In genomic region chr2:148022882-148023281, GRCh38 we compare ENCODE assay signal across 11 cellular contexts. TPM values are rescaled to one million over a fixed set of nuclear protein-coding genes. Genes with fewer than 3 reads are reported as not detected.
DNase-seq lines count a peak whose midpoint lies in the region; ATAC-seq and TF ChIP-seq lines count a peak whose summit lies in the region.
"Had no signal": no experiment of that assay in that cellular context is flagged by ENCODE, and none has a peak within 500 bp of the region (broad histone marks: within the 10 kb centered on the region; RNA-seq: fewer than 3 reads in every experiment).

No MANE protein-coding gene starts in this region.

- peaks cover 27% of the 10 kb centered on the region for H3K4me1 ChIP-seq in ACC112 (ENCODE audit: control insufficient read depth, insufficient read depth, low read length, unreplicated experiment)
- peaks cover 21% of the 10 kb centered on the region for H3K4me1 ChIP-seq in GM23338 (ENCODE audit: insufficient read depth)
- H3K4me1 ChIP-seq in gastroesophageal sphincter = peaks cover 3 to 58% (median 4%) of the 10 kb centered on the region in 3 donors

- H3K27me3 Mint-ChIP-seq in GM23338 (ENCODE audit: insufficient read depth, low read depth, poor library complexity) = peaks cover 4% of the 10 kb centered on the region
- no peaks in the 10 kb centered on the region for H3K27me3 Mint-ChIP-seq in activated naive CD8-positive, alpha-beta T cell treated with anti-CD3 and anti-CD28 coated beads for 36 hours
- H3K27me3 Mint-ChIP-seq in memory B cell = no peaks in the 10 kb centered on the region

- no peak overlapping the region for H3K27ac ChIP-seq in ACC112 (ENCODE audit: low read depth, low read length)
- no peak overlapping the region for H3K27ac ChIP-seq in GM23338 (ENCODE audit: low read depth)
- peak overlapping the region in 1 of 4 donors; percentile 92 for H3K27ac ChIP-seq in gastroesophageal sphincter

- H3K4me3 ChIP-seq in ACC112 (ENCODE audit: low read depth, low read length) (peak overlapping the region; percentile 97), GM23338 (peak overlapping the region; percentile 86), gastroesophageal sphincter (peak overlapping the region in 1 of 2 donors; percentile 59)

- DNase-seq in GM23338 (ENCODE audit: low spot score) = no peak
- no peak for DNase-seq in activated naive CD8-positive, alpha-beta T cell treated with anti-CD3 and anti-CD28 coated beads for 36 hours
- DNase-seq in memory B cell (ENCODE audit: low spot score in 2 of 2) = no peak
- DNase-seq in HK-2 (ENCODE audit: unreplicated experiment) = no peak
- DNase-seq: anterior cingulate cortex, hypothalamus, NCI-H146 had no signal

- H2AFZ ChIP-seq in ACC112 (ENCODE audit: low read length, unreplicated experiment) (no peak overlapping the region), GM23338 (no peak overlapping the region)

- WGBS in gastroesophageal sphincter (ENCODE audit: low coverage in 1 of 2), 2 donors = 33 to 81% methylated on average over 2 of the region's 2 CpGs

- H3K9me3 ChIP-seq in gastroesophageal sphincter = no peaks in the 10 kb centered on the region

- peaks cover 6% of the 10 kb centered on the region; the same call in 1 of the 2 replicates for H4K20me1 ChIP-seq in GM23338 (replicated peaks; ENCODE audit: insufficient read depth)

- H3K27me3 ChIP-seq in ACC112 (ENCODE audit: insufficient read depth, low read length) = no peaks in the 10 kb centered on the region
- no peaks in the 10 kb centered on the region for H3K27me3 ChIP-seq in GM23338 (ENCODE audit: insufficient read depth)
- no peaks in the 10 kb centered on the region for H3K27me3 ChIP-seq in gastroesophageal sphincter

- TF ChIP-seq POLR2A in gastroesophageal sphincter (IDR thresholded peaks at IDR 0.05) = no peak

- H3F3A ChIP-seq in GM23338 (replicated peaks; ENCODE audit: low read depth) = no peaks in the 10 kb centered on the region; the same call in 1 of the 2 replicates

- no peak for TF ChIP-seq EP300 in gastroesophageal sphincter (IDR thresholded peaks at IDR 0.05)

- H3K4me2 ChIP-seq in GM23338 = peak overlapping the region; percentile 81

- peak overlapping the region; percentile 99 for H3K4me3 Mint-ChIP-seq in GM23338
- H3K4me3 Mint-ChIP-seq in activated naive CD8-positive, alpha-beta T cell treated with anti-CD3 and anti-CD28 coated beads for 36 hours = peak overlapping the region; percentile 100
- H3K4me3 Mint-ChIP-seq in memory B cell = peak overlapping the region; percentile 66

- no peaks in the 10 kb centered on the region for H3K9me2 ChIP-seq in GM23338 (ENCODE audit: insufficient read depth)

- no peak overlapping the region for H3K27ac Mint-ChIP-seq in GM23338
- H3K27ac Mint-ChIP-seq in activated naive CD8-positive, alpha-beta T cell treated with anti-CD3 and anti-CD28 coated beads for 36 hours = peak overlapping the region; percentile 42
- H3K27ac Mint-ChIP-seq in memory B cell = no peak overlapping the region

- no peak for ATAC-seq in GM23338
- no peak for ATAC-seq in memory B cell (ENCODE audit: low read depth)
- ATAC-seq in gastroesophageal sphincter = no peak
- ATAC-seq in HG02885 (IDR thresholded peaks at IDR 0.05; ENCODE audit: poor library complexity, unreplicated experiment) = no peak
- ATAC-seq in HG02798 (IDR thresholded peaks at IDR 0.05; ENCODE audit: poor library complexity, unreplicated experiment) = no peak

- H3K9me3 Mint-ChIP-seq in GM23338 (no peaks in the 10 kb centered on the region), memory B cell (no peaks in the 10 kb centered on the region)
- H3K9me3 Mint-ChIP-seq in activated naive CD8-positive, alpha-beta T cell treated with anti-CD3 and anti-CD28 coated beads for 36 hours = no peaks in the 10 kb centered on the region

- no peak for TF ChIP-seq CTCF in GM23338 (conservative IDR thresholded peaks at IDR 0.05; ENCODE audit: low read depth in 2 of 2)
- TF ChIP-seq CTCF in gastroesophageal sphincter (IDR thresholded peaks at IDR 0.05) = no peak

- H3K4me1 Mint-ChIP-seq in GM23338 (peaks cover 12% of the 10 kb centered on the region), memory B cell (peaks cover 35% of the 10 kb centered on the region)
- H3K4me1 Mint-ChIP-seq in activated naive CD8-positive, alpha-beta T cell treated with anti-CD3 and anti-CD28 coated beads for 36 hours = peaks cover 35% of the 10 kb centered on the region

- H3K79me2 ChIP-seq in ACC112 (ENCODE audit: control insufficient read depth, insufficient read depth, low read length, unreplicated experiment) (peaks cover 81% of the 10 kb centered on the region), GM23338 (replicated peaks; ENCODE audit: insufficient read depth) (peaks cover 89% of the 10 kb centered on the region)

- H3K36me3 ChIP-seq in ACC112 (ENCODE audit: insufficient read depth, low read length) (no peaks in the 10 kb centered on the region), GM23338 (ENCODE audit: insufficient read depth) (no peaks in the 10 kb centered on the region), gastroesophageal sphincter (no peaks in the 10 kb centered on the region)

- H3K36me3 Mint-ChIP-seq in GM23338 (ENCODE audit: low read depth) = no peaks in the 10 kb centered on the region
- H3K36me3 Mint-ChIP-seq in activated naive CD8-positive, alpha-beta T cell treated with anti-CD3 and anti-CD28 coated beads for 36 hours = peaks cover 3% of the 10 kb centered on the region
- H3K36me3 Mint-ChIP-seq in memory B cell = peaks cover 5% of the 10 kb centered on the region

TF ChIP-seq in GM23338, 12 proteins besides CTCF, POLR2A, EP300 and RAD21 (continues in another document):
- no peak for TF ChIP-seq POLR2AphosphoS5 (IDR thresholded peaks at IDR 0.05; ENCODE audit: low read depth)
- TF ChIP-seq ZNF462 (CRISPR knock-in tag; IDR thresholded peaks at IDR 0.05) = no peak
- no peak for TF ChIP-seq EZH2 (IDR thresholded peaks at IDR 0.05; ENCODE audit: low read depth, unreplicated experiment)

RNA-seq across cellular contexts. Expression of gene MBD5, which starts 2.0 kb away (rescaled TPM):
- total RNA-seq in GM23338 (2014; rRNA removed; shearing (Covaris generic)) = 23.1 and 29.3 TPM in 2 replicates
- polyA plus RNA-seq in GM23338 (2016; fragmentation: Nextera tagmentation; extraction: Ambion mirVana) = 10.5 and 16.2 TPM in 2 replicates
- total RNA-seq in activated naive CD8-positive, alpha-beta T cell treated with anti-CD3 and anti-CD28 coated beads for 36 hours = 10 to 100 TPM; 17.0 to 17.4 TPM
- 10 to 100 TPM; 40.3 to 77.0 (median 50.4) TPM for total RNA-seq in gastroesophageal sphincter

RNA-seq across cellular contexts. Expression of gene ORC4, which starts 2.3 kb away (rescaled TPM):
- total RNA-seq in GM23338 (2014; rRNA removed; shearing (Covaris generic)) = 174 and 177 TPM in 2 replicates
- polyA plus RNA-seq in GM23338 (2016; fragmentation: Nextera tagmentation; extraction: Ambion mirVana) = 45.7 and 47.5 TPM in 2 replicates
- 10 to 100 TPM; 41.1 to 46.0 TPM for total RNA-seq in activated naive CD8-positive, alpha-beta T cell treated with anti-CD3 and anti-CD28 coated beads for 36 hours
- total RNA-seq in gastroesophageal sphincter = 10 to 100 TPM; 32.6 to 72.3 (median 51.8) TPM
